1 cellular context compared by ENCODE assay signal in genomic region chr3:44632193-44632592, GRCh38.
TF ChIP-seq lines count a peak whose summit lies in the region.

No MANE protein-coding gene starts in this region.

TF ChIP-seq in K562, 482 proteins besides CTCF, POLR2A, EP300 and RAD21:
- no peak for TF ChIP-seq ZNF174 (CRISPR knock-in tag; IDR thresholded peaks at IDR 0.05)
- TF ChIP-seq MBD1 (CRISPR knock-in tag; IDR thresholded peaks at IDR 0.05) = no peak
- no peak for TF ChIP-seq THAP7 (CRISPR knock-in tag; IDR thresholded peaks at IDR 0.05)
- TF ChIP-seq BCOR (IDR thresholded peaks at IDR 0.05) = no peak
- no peak for TF ChIP-seq PHB2 (IDR thresholded peaks at IDR 0.05; ENCODE audit: low read depth)
- TF ChIP-seq FOS (IDR thresholded peaks at IDR 0.05; ENCODE audit: extremely low read depth, insufficient read length) = no peak
- TF ChIP-seq ELK1 (CRISPR knock-in tag; IDR thresholded peaks at IDR 0.05) = no peak
- TF ChIP-seq STAT5A (IDR thresholded peaks at IDR 0.05; ENCODE audit: borderline replicate concordance, low read length) = no peak
- no peak for TF ChIP-seq PYGO2 (tag; IDR thresholded peaks at IDR 0.05)
- no peak for TF ChIP-seq ELF2 (CRISPR knock-in tag; IDR thresholded peaks at IDR 0.05)
- TF ChIP-seq BDP1 (IDR thresholded peaks at IDR 0.05; ENCODE audit: insufficient read depth, insufficient read length) = no peak
- TF ChIP-seq ZBTB8A (IDR thresholded peaks at IDR 0.05; ENCODE audit: partially characterized antibody) = no peak
- TF ChIP-seq U2AF2 (optimal IDR thresholded peaks at IDR 0.05; ENCODE audit: low read depth, low read length) = no peak
- no peak for TF ChIP-seq CBFA2T2 (conservative IDR thresholded peaks at IDR 0.05)
- no peak for TF ChIP-seq CBX1 (IDR thresholded peaks at IDR 0.05; ENCODE audit: low read depth)
- no peak for TF ChIP-seq PHTF2 (CRISPR knock-in tag; IDR thresholded peaks at IDR 0.05)
- no peak for TF ChIP-seq ETS1 (conservative IDR thresholded peaks at IDR 0.05; ENCODE audit: control insufficient read depth, low read depth, low read length)
- no peak for TF ChIP-seq ZSCAN32 (CRISPR knock-in tag; IDR thresholded peaks at IDR 0.05)
- no peak for TF ChIP-seq THRAP3 (IDR thresholded peaks at IDR 0.05; ENCODE audit: borderline replicate concordance)
